ENCODE assay signal across 24 cellular contexts in the genomic region with DNA sequence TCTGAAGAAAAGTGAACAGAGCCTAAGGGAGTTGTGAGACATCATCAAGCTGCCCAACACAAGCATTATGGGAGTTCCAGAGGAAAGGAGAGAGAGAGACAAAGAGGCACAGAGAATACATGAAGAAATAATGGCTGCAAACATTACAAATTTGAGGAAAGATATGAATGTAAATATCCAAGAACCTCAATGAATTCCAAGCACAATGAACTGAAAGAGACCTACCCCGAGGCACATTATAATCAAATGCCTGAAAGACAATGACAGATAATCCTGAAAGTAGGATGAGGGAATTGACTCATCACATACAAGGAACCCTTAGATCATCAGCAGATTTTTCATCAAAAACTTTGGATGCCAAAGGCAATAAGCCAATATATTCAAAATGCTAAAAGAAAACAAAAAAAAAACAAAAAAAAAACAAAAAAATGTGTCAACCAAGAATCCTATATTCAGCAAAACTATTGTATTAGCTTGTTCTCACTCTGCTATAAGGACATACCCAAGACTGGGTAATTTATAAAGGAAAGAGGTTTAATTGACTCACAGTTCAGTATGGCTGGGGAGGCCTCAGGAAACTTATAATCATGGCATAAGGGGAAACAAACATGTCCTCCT. TPM values are rescaled to one million over a fixed set of nuclear protein-coding genes. Genes with fewer than 3 reads are reported as not detected.
"Had no signal": no experiment of that assay in that cellular context is flagged by ENCODE, and none has a peak within 500 bp of the region (broad histone marks: within the 10 kb centered on the region; RNA-seq: fewer than 3 reads in every experiment).

No MANE protein-coding gene starts in this region.

- H3K36me3 Mint-ChIP-seq: IgD-negative memory B cell had no signal

- ATAC-seq: K562, Right ventricle myocardium inferior had no signal

- H3K4me1 Mint-ChIP-seq: IgD-negative memory B cell had no signal

- H3K4me1 ChIP-seq: SJCRH30 had no signal

- H3K27ac ChIP-seq: HL-60, KMS-11, SJCRH30, SK-N-MC had no signal

- H3K27me3 ChIP-seq: SJCRH30 had no signal

- H3K4me3 Mint-ChIP-seq: IgD-negative memory B cell had no signal

- DNase-seq: Kasumi-1, NCI-H1092, NCI-H1105 treated with DMSO at 0.1 percent for 48 hours, NCI-H1417 treated with DMSO at 0.1 percent for 48 hours, NCI-H146, NCI-H1694 treated with DMSO at 0.1 percent for 48 hours, NCI-H1930, NCI-H2081, NCI-H2107, NCI-H2227 treated with DMSO at 0.1 percent for 48 hours, NCI-H446, NCI-H510A, NCI-H524 treated with DMSO at 0.1 percent for 48 hours, NCI-H69, NCI-H774, SHP77 treated with DMSO at 0.1 percent for 48 hours had no signal

RNA-seq across cellular contexts. Expression of gene BCL2L14, which starts 37.8 kb away (rescaled TPM):
- total RNA-seq: K562, MCF 10A, Right ventricle myocardium inferior, SJCRH30 had no signal
- polyA plus RNA-seq: IgD-negative memory B cell, K562 had no signal
